Comparison of ENCODE assay signal across 8 cellular contexts in genomic region chr6:2760882-2761842, GRCh38. TPM values are rescaled to one million over a fixed set of nuclear protein-coding genes. Genes with fewer than 3 reads are reported as not detected.
DNase-seq lines count a peak whose midpoint lies in the region; ATAC-seq and TF ChIP-seq lines count a peak whose summit lies in the region.
"Had no signal": no experiment of that assay in that cellular context is flagged by ENCODE, and none has a peak within 500 bp of the region (broad histone marks: within the 10 kb centered on the region; RNA-seq: fewer than 3 reads in every experiment).

No MANE protein-coding gene starts in this region.

- H3F3A ChIP-seq in OCI-LY1 (ENCODE audit: insufficient read depth, low read length), result no peaks in the 10 kb centered on the region

- H3K9me3 Mint-ChIP-seq in chondrocyte (ENCODE audit: low read depth), result no peaks in the 10 kb centered on the region

- peaks cover 22% of the 10 kb centered on the region for H3K4me1 Mint-ChIP-seq in chondrocyte (ENCODE audit: low read depth)

- no peak overlapping the region for H3K9ac ChIP-seq in OCI-LY1 (ENCODE audit: low read length)

- no peaks in the 10 kb centered on the region for H4K20me1 ChIP-seq in OCI-LY1 (ENCODE audit: insufficient read depth, low read length)
- H4K20me1 ChIP-seq in osteoblast (ENCODE audit: insufficient read depth, low read length), result peaks cover under 1% of the 10 kb centered on the region

- no peaks in the 10 kb centered on the region for H3K36me3 ChIP-seq in OCI-LY1 (ENCODE audit: insufficient read depth, low read length)
- no peaks in the 10 kb centered on the region for H3K36me3 ChIP-seq in osteoblast (ENCODE audit: insufficient read depth, low read length)

- H3K27me3 ChIP-seq in OCI-LY1 (ENCODE audit: insufficient read depth, low read length) (no peaks in the 10 kb centered on the region), osteoblast (ENCODE audit: insufficient read depth, low read length) (no peaks in the 10 kb centered on the region)

- no peaks in the 10 kb centered on the region for H3K27me3 Mint-ChIP-seq in chondrocyte (ENCODE audit: low read depth)

- no peaks in the 10 kb centered on the region for H3K9me2 ChIP-seq in OCI-LY1 (ENCODE audit: low read depth, low read length)

- H3K9me3 ChIP-seq in OCI-LY1 (ENCODE audit: low read length) (no peaks in the 10 kb centered on the region), osteoblast (ENCODE audit: low read depth, low read length) (no peaks in the 10 kb centered on the region)

- H2AFZ ChIP-seq in OCI-LY1 (ENCODE audit: low read length) (no peak overlapping the region), osteoblast (ENCODE audit: low read length) (peak overlapping the region; percentile 4)

- H3K4me3 ChIP-seq in OCI-LY1 (ENCODE audit: low read depth, low read length, poor library complexity, severe bottlenecking), result no peak overlapping the region
- H3K4me3 ChIP-seq in osteoblast (ENCODE audit: insufficient read depth, low read length), result no peak overlapping the region

- no peak overlapping the region for H3K4me3 Mint-ChIP-seq in chondrocyte (ENCODE audit: unreplicated experiment)

- H3K36me3 Mint-ChIP-seq in chondrocyte (ENCODE audit: low read depth), result no peaks in the 10 kb centered on the region

- H3K4me1 ChIP-seq in OCI-LY1 (ENCODE audit: insufficient read depth, low read length, severe bottlenecking), result peaks cover 7% of the 10 kb centered on the region
- no peaks in the 10 kb centered on the region for H3K4me1 ChIP-seq in osteoblast (ENCODE audit: insufficient read depth, low read length)

- no peak overlapping the region for H3K27ac Mint-ChIP-seq in chondrocyte (ENCODE audit: unreplicated experiment)

- no peak overlapping the region for H3K4me2 ChIP-seq in OCI-LY1 (ENCODE audit: low read length)
- no peak overlapping the region for H3K4me2 ChIP-seq in osteoblast (ENCODE audit: insufficient read depth, low read length)

- ATAC-seq in GM18858 (IDR thresholded peaks at IDR 0.05; ENCODE audit: unreplicated experiment), result no peak

- H3K27ac ChIP-seq in OCI-LY1 (ENCODE audit: low read depth, low read length, poor library complexity, severe bottlenecking), result no peak overlapping the region
- no peak overlapping the region for H3K27ac ChIP-seq in osteoblast (ENCODE audit: low read depth, low read length)

- TF ChIP-seq CTCF in GM12874 (IDR thresholded peaks at IDR 0.05; ENCODE audit: insufficient read depth, low read depth, low read length), result peak; percentile 32; the same call in 1 of the 2 replicates
- TF ChIP-seq CTCF in OCI-LY1 (IDR thresholded peaks at IDR 0.05; ENCODE audit: low read length), result peak; percentile 49
- peak; percentile 70 for TF ChIP-seq CTCF in chondrocyte (IDR thresholded peaks at IDR 0.05)
- peak; percentile 48 for TF ChIP-seq CTCF in osteoblast (IDR thresholded peaks at IDR 0.05; ENCODE audit: extremely low read depth, low read depth, low read length)

- H3K79me2 ChIP-seq in OCI-LY1 (ENCODE audit: insufficient read depth, low read length), result peaks cover 2% of the 10 kb centered on the region
- H3K79me2 ChIP-seq in osteoblast (ENCODE audit: insufficient read depth, low read length), result peaks cover 5% of the 10 kb centered on the region

- DNase-seq in chondrocyte (ENCODE audit: low spot score) (no peak), osteoblast (ENCODE audit: insufficient read length, low spot score, missing footprints) (peak; percentile 88), NCI-H1417 treated with DMSO at 0.1 percent for 48 hours (lab: John Stamatoyannopoulos, UW) (no peak), NCI-H446 treated with DMSO at 0.1 percent for 48 hours (lab: John Stamatoyannopoulos, UW) (no peak)
- DNase-seq: NCI-H345 had no signal

RNA-seq across cellular contexts. Expression of gene WRNIP1, which starts 4.0 kb away (rescaled TPM):
- 34.0 to 36.1 TPM (median 34.6 TPM) in 3 replicates for total RNA-seq in chondrocyte
- 25.3 and 26.5 TPM in 2 replicates for total RNA-seq in osteoblast

RNA-seq across cellular contexts. Expression of gene MYLK4, which starts 10.4 kb away (rescaled TPM):
- total RNA-seq in chondrocyte (0.99 to 1.1 TPM (median 1.00 TPM) in 3 replicates), osteoblast (0.36 and 0.88 TPM in 2 replicates)
